ENCODE assay signal across 8 cellular contexts in genomic region chr7:76318488-76319353, GRCh38. TPM values are rescaled to one million over a fixed set of nuclear protein-coding genes. Genes with fewer than 3 reads are reported as not detected.
DNase-seq lines count a peak whose midpoint lies in the region; ATAC-seq lines count a peak whose summit lies in the region.

No MANE protein-coding gene starts in this region.

- ATAC-seq in HG02642 (IDR thresholded peaks at IDR 0.05; ENCODE audit: poor library complexity, unreplicated experiment), result peak; percentile 44

- H3K27me3 ChIP-seq in skeletal muscle satellite cell (ENCODE audit: control insufficient read depth, insufficient read depth, low read length), result no peaks in the 10 kb centered on the region

- no peaks in the 10 kb centered on the region for H3K9me3 ChIP-seq in skeletal muscle satellite cell (replicated peaks; ENCODE audit: low read length)

- H3K9ac ChIP-seq in skeletal muscle satellite cell (ENCODE audit: low read depth, low read length), result peak overlapping the region; percentile 83

- H3K4me3 ChIP-seq in iPS-11a (ENCODE audit: low read depth, low read length), result peak overlapping the region; percentile 60
- H3K4me3 ChIP-seq in skeletal muscle satellite cell (ENCODE audit: low read length), result peak overlapping the region; percentile 75

- H3K4me1 ChIP-seq in skeletal muscle satellite cell (ENCODE audit: control insufficient read depth, insufficient read depth, low read length), result peaks cover 35% of the 10 kb centered on the region

- peaks cover 7% of the 10 kb centered on the region for H3K36me3 ChIP-seq in skeletal muscle satellite cell (ENCODE audit: insufficient read depth, low read length)

- peak; percentile 50 for DNase-seq in NCI-H1436 (lab: John Stamatoyannopoulos, UW)
- DNase-seq in NCI-H1436 treated with DMSO at 0.1 percent for 48 hours (lab: John Stamatoyannopoulos, UW), result no peak
- peak; percentile 26 for DNase-seq in NCI-H1092 (lab: John Stamatoyannopoulos, UW)
- DNase-seq in T-helper 22 cell (ENCODE audit: low read depth), result peak; percentile 50
- peak; percentile 89 for DNase-seq in astrocyte of the hippocampus (ENCODE audit: low read depth, low spot score)

- peak overlapping the region; percentile 90 for H3K4me2 ChIP-seq in skeletal muscle satellite cell (ENCODE audit: low read length)

RNA-seq across cellular contexts. Expression of gene HSPB1, which starts 16.2 kb away (rescaled TPM):
- 104 and 141 TPM in 2 replicates for total RNA-seq in skeletal muscle satellite cell (2012; rRNA removed)

RNA-seq across cellular contexts. Expression of gene YWHAG, which starts 40.1 kb away (rescaled TPM):
- 126 and 159 TPM in 2 replicates for total RNA-seq in skeletal muscle satellite cell (2012; rRNA removed)
